Comparison of ENCODE assay signal across 19 cellular contexts in the genomic region with DNA sequence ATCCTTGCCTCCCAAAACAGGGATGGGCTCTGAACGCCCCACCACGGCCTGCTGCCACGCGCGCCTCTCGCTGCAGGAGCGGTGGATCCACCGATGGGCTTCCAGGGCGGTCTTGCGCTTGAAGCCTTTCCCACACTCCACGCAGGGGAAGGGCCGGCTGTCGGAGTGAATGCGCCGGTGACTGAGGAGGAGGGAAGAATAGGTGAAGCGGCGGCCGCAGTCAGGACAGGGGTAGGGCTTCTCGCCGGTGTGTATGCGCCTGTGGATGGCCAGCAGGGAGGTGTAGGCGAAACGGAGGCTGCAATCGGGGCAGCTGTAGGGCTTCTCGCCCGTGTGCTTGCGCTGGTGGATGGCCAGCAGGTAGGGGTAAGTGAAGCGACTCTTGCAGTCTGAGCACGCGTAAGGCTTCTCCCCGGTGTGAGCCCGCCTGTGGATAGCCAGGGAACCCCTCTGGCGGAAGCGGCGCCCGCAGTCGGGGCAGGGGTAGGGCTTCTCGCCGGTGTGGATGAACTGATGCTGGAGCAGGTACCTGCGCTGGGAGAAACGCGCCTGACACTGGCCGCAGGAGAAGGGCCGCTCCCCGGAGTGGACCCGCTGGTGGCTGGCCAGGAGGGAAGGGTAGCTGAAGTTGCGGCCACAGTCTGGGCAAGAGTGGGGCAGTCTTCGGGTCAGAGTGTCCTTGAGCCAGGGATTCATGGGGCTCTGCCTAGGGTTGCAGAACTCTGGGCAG.
"Had no signal": no experiment of that assay in that cellular context is flagged by ENCODE, and none has a peak within 500 bp of the region (broad histone marks: within the 10 kb centered on the region; RNA-seq: fewer than 3 reads in every experiment).

No MANE protein-coding gene starts in this region.

- H3K4me3 ChIP-seq: dorsolateral prefrontal cortex, lower lobe of right lung, suprapubic skin had no signal

- ATAC-seq: activated naive CD8-positive, alpha-beta T cell treated with anti-CD3 and anti-CD28 coated beads, Interleukin-2, amount 50 U/mL, for 24 hours; lower lobe of right lung; natural killer cell; stimulated activated naive CD8-positive, alpha-beta T cell treated with anti-CD3 and anti-CD28 coated beads, Interleukin-15, amount 100 ng/mL, for 72 hours had no signal

- H3K27me3 Mint-ChIP-seq: stimulated activated naive CD8-positive, alpha-beta T cell treated with anti-CD3 and anti-CD28 coated beads, Interleukin-15, amount 100 ng/mL, for 72 hours had no signal

- H3K27ac Mint-ChIP-seq: activated naive CD8-positive, alpha-beta T cell treated with anti-CD3 and anti-CD28 coated beads, Interleukin-2, amount 50 U/mL, for 24 hours; natural killer cell; T-helper 1 cell treated with Interleukin-12 subunit alpha and Interleukin-12 subunit beta and Interleukin-4 antibody, amounts not matched to agents 30 μg/mL and 1 μg/mL, for 36 hours had no signal

- H3K27ac ChIP-seq: dorsolateral prefrontal cortex, epithelial cell of prostate, lower lobe of right lung, suprapubic skin, WERI-Rb-1 had no signal

- H3K9me3 Mint-ChIP-seq: activated naive CD8-positive, alpha-beta T cell treated with anti-CD3 and anti-CD28 coated beads, Interleukin-2, amount 50 U/mL, for 24 hours; brain; natural killer cell; stimulated activated naive CD8-positive, alpha-beta T cell treated with anti-CD3 and anti-CD28 coated beads, Interleukin-15, amount 100 ng/mL, for 72 hours; T-helper 1 cell treated with Interleukin-12 subunit alpha and Interleukin-12 subunit beta and Interleukin-4 antibody, amounts not matched to agents 30 μg/mL and 1 μg/mL, for 36 hours had no signal

- H3K36me3 Mint-ChIP-seq: natural killer cell had no signal

- H3K9me3 ChIP-seq: lower lobe of right lung, suprapubic skin had no signal

- DNase-seq: activated CD4-positive, alpha-beta T cell treated with anti-CD3 and anti-CD28 coated beads for 1 hour; activated CD4-positive, alpha-beta T cell treated with anti-CD3 and anti-CD28 coated beads, Interleukin-2, amount 50 U/mL, for 48 hours; activated naive CD4-positive, alpha-beta T cell treated with Interleukin-2 at 50 U/mL for 16 hours; activated naive CD8-positive, alpha-beta T cell treated with anti-CD3 and anti-CD28 coated beads, Interleukin-2, amount 50 U/mL, for 24 hours; activated T-cell treated with anti-CD3 and anti-CD28 coated beads for 4 hours; anterior cingulate cortex; dorsolateral prefrontal cortex; foreskin fibroblast; hippocampal formation; islet precursor cell; lower lobe of right lung; natural killer cell; stimulated activated naive CD8-positive, alpha-beta T cell treated with anti-CD3 and anti-CD28 coated beads, Interleukin-15, amount 100 ng/mL, for 72 hours; trophoblast cell; WERI-Rb-1 had no signal

- H3K4me3 Mint-ChIP-seq: activated naive CD8-positive, alpha-beta T cell treated with anti-CD3 and anti-CD28 coated beads, Interleukin-2, amount 50 U/mL, for 24 hours; natural killer cell; T-helper 1 cell treated with Interleukin-12 subunit alpha and Interleukin-12 subunit beta and Interleukin-4 antibody, amounts not matched to agents 30 μg/mL and 1 μg/mL, for 36 hours had no signal

- H3K27me3 ChIP-seq: dorsolateral prefrontal cortex, suprapubic skin had no signal
